Comparison of ENCODE assay signal across 8 cellular contexts in the genomic region with DNA sequence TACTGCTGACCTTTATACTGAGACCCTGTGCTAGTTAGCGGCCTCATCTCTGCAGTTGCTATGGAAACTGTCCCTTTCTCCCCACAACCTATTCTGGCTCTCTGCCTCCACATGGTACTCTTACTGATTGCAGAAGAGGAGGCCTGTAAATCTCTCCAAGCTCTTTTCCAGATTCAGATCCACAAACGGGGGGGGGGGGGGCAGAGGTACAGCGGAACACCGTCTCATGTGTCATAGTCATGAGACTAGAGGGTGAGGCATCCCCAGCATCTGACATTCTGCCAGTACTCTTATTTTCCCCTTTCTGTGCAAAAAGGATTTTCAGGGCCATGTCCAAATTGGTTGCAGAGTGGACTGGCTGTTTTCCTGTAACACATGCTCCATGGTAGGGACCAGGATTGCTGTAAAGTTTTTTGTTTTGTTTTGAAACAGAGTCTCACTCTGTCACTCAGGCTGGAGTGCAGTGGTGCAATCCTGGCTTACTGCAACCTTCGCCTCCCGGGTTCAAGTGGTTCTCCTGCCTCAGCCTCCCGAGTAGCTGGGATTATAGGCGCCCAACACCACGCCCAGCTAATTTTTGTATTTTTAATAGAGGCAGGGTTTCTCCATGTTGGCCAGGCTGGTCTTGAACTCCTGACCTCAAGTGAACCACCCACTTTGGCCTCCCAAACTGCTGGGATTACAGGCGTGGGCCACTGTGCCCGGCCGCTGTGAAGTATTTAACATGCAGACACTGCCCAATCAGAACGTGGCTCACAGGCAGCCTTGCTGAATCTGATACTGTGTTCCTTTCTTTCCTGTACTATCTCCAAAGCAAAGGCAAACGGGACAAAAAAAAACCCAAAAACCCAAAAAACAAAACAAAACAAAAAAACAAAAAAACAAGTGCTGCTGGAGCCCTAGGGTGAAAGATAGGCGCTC. TPM values are rescaled to one million over a fixed set of nuclear protein-coding genes. Genes with fewer than 3 reads are reported as not detected.
A peak's percentile ranks its signal among the peaks of the same experiment; 100 is the strongest.
DNase-seq lines count a peak whose midpoint lies in the region; ATAC-seq, FAIRE-seq and TF ChIP-seq lines count a peak whose summit lies in the region.

No MANE protein-coding gene starts in this region.

- no peaks in the 10 kb centered on the region for H3K36me3 Mint-ChIP-seq in activated naive CD8-positive, alpha-beta T cell

- H3K79me2 ChIP-seq in keratinocyte (ENCODE audit: control insufficient read depth, insufficient read depth, low read length): no peaks in the 10 kb centered on the region

- no peak overlapping the region for H3K9ac ChIP-seq in keratinocyte (ENCODE audit: control insufficient read depth, extremely low read depth, insufficient read depth, low read length)

- ATAC-seq in heart left ventricle (no peak), Right ventricle myocardium inferior (no peak), upper lobe of right lung (no peak), GM21360 (IDR thresholded peaks at IDR 0.05; ENCODE audit: unreplicated experiment) (no peak), GM21447 (IDR thresholded peaks at IDR 0.05; ENCODE audit: unreplicated experiment) (no peak)

- no peaks in the 10 kb centered on the region for H3K27me3 Mint-ChIP-seq in activated naive CD8-positive, alpha-beta T cell

- intact Hi-C loops in heart left ventricle (cut with DNase I): loop anchor here in 1 of 10 donors (2.0 kb wide), 1 partner anchor 14 kb away; no protein-coding TSS in a partner anchor
- intact Hi-C loops in Right ventricle myocardium inferior (cut with DNase I): no loop called here
- intact Hi-C loops in upper lobe of right lung (cut with DNase I): no loop called here

- peaks cover 0 to 41% (median 30%) of the 10 kb centered on the region in 12 donors for H3K4me1 ChIP-seq in heart left ventricle
- peaks cover 11% of the 10 kb centered on the region for H3K4me1 ChIP-seq in keratinocyte (ENCODE audit: control insufficient read depth, extremely low read depth, insufficient read depth, low read length)
- H3K4me1 ChIP-seq in upper lobe of right lung: peaks cover 12% of the 10 kb centered on the region

- H3K9me3 ChIP-seq in heart left ventricle: no peaks in the 10 kb centered on the region
- H3K9me3 ChIP-seq in keratinocyte (ENCODE audit: control insufficient read depth, low read depth, low read length): no peaks in the 10 kb centered on the region
- H3K9me3 ChIP-seq in upper lobe of right lung: no peaks in the 10 kb centered on the region

- dilution Hi-C loops in keratinocyte (cut with MboI; ENCODE audit: extremely low pct_ligation_motif_present, low sequenced_read_pairs): no loop called here

- TF ChIP-seq POLR2A in heart left ventricle (IDR thresholded peaks at IDR 0.05): no peak

- H3K27me3 ChIP-seq in heart left ventricle (no peaks in the 10 kb centered on the region), keratinocyte (ENCODE audit: control insufficient read depth, extremely low read depth, insufficient read depth, low read length) (peaks cover 13% of the 10 kb centered on the region), upper lobe of right lung (no peaks in the 10 kb centered on the region)

- peak overlapping the region; percentile 93 for H3K4me3 Mint-ChIP-seq in activated naive CD8-positive, alpha-beta T cell

- peak overlapping the region; percentile 7 for H2AFZ ChIP-seq in keratinocyte (ENCODE audit: control insufficient read depth, low read length)

- peak overlapping the region; percentile 64 for H3K27ac Mint-ChIP-seq in activated naive CD8-positive, alpha-beta T cell

- peaks cover 28% of the 10 kb centered on the region for H3K4me1 Mint-ChIP-seq in activated naive CD8-positive, alpha-beta T cell (ENCODE audit: low read depth)

- DNase-seq in heart left ventricle: peak in 1 of 5 donors; percentile 50
- DNase-seq in Right ventricle myocardium inferior (ENCODE audit: missing footprints): no peak
- DNase-seq in keratinocyte (ENCODE audit: low read depth, low spot score): no peak
- DNase-seq in upper lobe of right lung: peak; percentile 39
- no peak for DNase-seq in HuH-7 (ENCODE audit: low spot score)

- H3K27ac ChIP-seq in heart left ventricle (peak overlapping the region; percentile 86 to 96 (median 92)), keratinocyte (ENCODE audit: control insufficient read depth, insufficient read depth, low read length) (no peak overlapping the region), upper lobe of right lung (peak overlapping the region; percentile 78)

- H3K36me3 ChIP-seq in heart left ventricle: no peaks in the 10 kb centered on the region
- H3K36me3 ChIP-seq in keratinocyte (ENCODE audit: control insufficient read depth in 2 of 2, extremely low read depth in 1 of 2, insufficient read depth in 2 of 2, low read length in 2 of 2): no peaks in the 10 kb centered on the region
- no peaks in the 10 kb centered on the region for H3K36me3 ChIP-seq in upper lobe of right lung

- no peak for TF ChIP-seq CTCF in heart left ventricle (IDR thresholded peaks at IDR 0.05)
- TF ChIP-seq CTCF in keratinocyte (optimal IDR thresholded peaks at IDR 0.05 in 1 of 3, IDR thresholded peaks at IDR 0.05 in 1 of 3, conservative IDR thresholded peaks at IDR 0.05 in 1 of 3; ENCODE audit: extremely low read depth in 1 of 3, insufficient read depth in 2 of 3, low read length in 3 of 3): no peak
- no peak for TF ChIP-seq CTCF in upper lobe of right lung (IDR thresholded peaks at IDR 0.05)

- 39 to 52% (median 48%) methylated on average over 15 of the region's 15 CpGs for WGBS in heart left ventricle, 4 donors

- H3K4me2 ChIP-seq in keratinocyte (ENCODE audit: control insufficient read depth, extremely low read depth, insufficient read depth, low read depth, low read length): no peak overlapping the region

- peak overlapping the region in 9 of 12 donors; percentile 54 to 74 (median 64) for H3K4me3 ChIP-seq in heart left ventricle
- no peak overlapping the region for H3K4me3 ChIP-seq in keratinocyte (ENCODE audit: control insufficient read depth in 2 of 3, extremely low read depth in 1 of 3, insufficient read depth in 2 of 3, low read depth in 1 of 3, low read length in 3 of 3)
- H3K4me3 ChIP-seq in upper lobe of right lung: peak overlapping the region; percentile 69

- H4K20me1 ChIP-seq in keratinocyte (ENCODE audit: control insufficient read depth, extremely low read depth, insufficient read depth, low read length): no peaks in the 10 kb centered on the region

- no peaks in the 10 kb centered on the region for H3K9me1 ChIP-seq in keratinocyte (ENCODE audit: control insufficient read depth, extremely low read depth, insufficient read depth, low read length)

- no peaks in the 10 kb centered on the region for H3K9me3 Mint-ChIP-seq in activated naive CD8-positive, alpha-beta T cell (ENCODE audit: low read depth)

- no peak for FAIRE-seq in keratinocyte (lab: Jason Lieb, UNC)

RNA-seq across cellular contexts. Expression of a gene that starts 8.1 kb away (rescaled TPM):
- 100 to 1,000 TPM in 1 of 9 donors, 10 to 100 TPM in 8; 24.3 to 146 (median 37.8) TPM for total RNA-seq in heart left ventricle
- polyA plus RNA-seq in heart left ventricle: 10 to 100 TPM in 1 of 2 donors, 1 to 10 TPM in 1; 6.0 to 21.0 TPM
- 21.4 TPM for total RNA-seq in Right ventricle myocardium inferior
- polyA plus RNA-seq in keratinocyte: 0.13 to 0.18 TPM (median 0.14 TPM) in 3 replicates
- polyA plus RNA-seq in keratinocyte (2011; ENCODE audit: low read depth): 0.06 TPM
- polyA plus RNA-seq in keratinocyte (2011; cell fraction: cytosol; rRNA removed): 0.16 and 0.23 TPM in 2 replicates
- 0.56 and 1.0 TPM in 2 replicates for polyA plus RNA-seq in keratinocyte (2011; cell fraction: nucleus; rRNA removed)
- 0.17 and 0.19 TPM in 2 replicates for polyA plus RNA-seq in keratinocyte (2012; ENCODE audit: low replicate concordance)
- 0.42 to 1.5 TPM (median 0.76 TPM) in 3 replicates for polyA minus RNA-seq in keratinocyte
- polyA minus RNA-seq in keratinocyte (2011; cell fraction: cytosol; rRNA and poly(A)+ RNA removed): 0.38 TPM
- polyA minus RNA-seq in keratinocyte (2011; cell fraction: nucleus; rRNA and poly(A)+ RNA removed): 0.95 and 2.1 TPM in 2 replicates
- total RNA-seq in upper lobe of right lung: 2.3 TPM

RNA-seq across cellular contexts. Expression of a gene that starts 16.3 kb away (rescaled TPM):
- total RNA-seq in heart left ventricle (10 to 100 TPM; 22.7 to 34.4 (median 27.8) TPM), Right ventricle myocardium inferior (24.3 TPM), upper lobe of right lung (27.6 TPM)
- polyA plus RNA-seq in heart left ventricle (10 to 100 TPM in 1 of 2 donors, 1 to 10 TPM in 1; 7.4 to 18.9 TPM), keratinocyte (26.2 to 36.7 TPM (median 30.7 TPM) in 3 replicates)
- polyA plus RNA-seq in keratinocyte (2011; ENCODE audit: low read depth): 12.6 TPM
- 16.0 and 20.9 TPM in 2 replicates for polyA plus RNA-seq in keratinocyte (2011; cell fraction: cytosol; rRNA removed)
- polyA plus RNA-seq in keratinocyte (2011; cell fraction: nucleus; rRNA removed): 68.7 and 71.0 TPM in 2 replicates
- 11.1 and 18.4 TPM in 2 replicates for polyA plus RNA-seq in keratinocyte (2012; ENCODE audit: low replicate concordance)
- 43.9 to 57.9 TPM (median 48.9 TPM) in 3 replicates for polyA minus RNA-seq in keratinocyte
- 16.9 TPM for polyA minus RNA-seq in keratinocyte (2011; cell fraction: cytosol; rRNA and poly(A)+ RNA removed)
- polyA minus RNA-seq in keratinocyte (2011; cell fraction: nucleus; rRNA and poly(A)+ RNA removed): 47.1 and 88.3 TPM in 2 replicates

Comparison
In these comparisons a context has a peak if more than half of its experiments do, and no peak if none do; other contexts are left out.
1. H3K4me3 ChIP-seq: peak in heart left ventricle (9 of 12) and upper lobe of right lung (single experiment); none in keratinocyte (0 of 3).